Comparison of ENCODE assay signal across 10 cellular contexts in the genomic region with DNA sequence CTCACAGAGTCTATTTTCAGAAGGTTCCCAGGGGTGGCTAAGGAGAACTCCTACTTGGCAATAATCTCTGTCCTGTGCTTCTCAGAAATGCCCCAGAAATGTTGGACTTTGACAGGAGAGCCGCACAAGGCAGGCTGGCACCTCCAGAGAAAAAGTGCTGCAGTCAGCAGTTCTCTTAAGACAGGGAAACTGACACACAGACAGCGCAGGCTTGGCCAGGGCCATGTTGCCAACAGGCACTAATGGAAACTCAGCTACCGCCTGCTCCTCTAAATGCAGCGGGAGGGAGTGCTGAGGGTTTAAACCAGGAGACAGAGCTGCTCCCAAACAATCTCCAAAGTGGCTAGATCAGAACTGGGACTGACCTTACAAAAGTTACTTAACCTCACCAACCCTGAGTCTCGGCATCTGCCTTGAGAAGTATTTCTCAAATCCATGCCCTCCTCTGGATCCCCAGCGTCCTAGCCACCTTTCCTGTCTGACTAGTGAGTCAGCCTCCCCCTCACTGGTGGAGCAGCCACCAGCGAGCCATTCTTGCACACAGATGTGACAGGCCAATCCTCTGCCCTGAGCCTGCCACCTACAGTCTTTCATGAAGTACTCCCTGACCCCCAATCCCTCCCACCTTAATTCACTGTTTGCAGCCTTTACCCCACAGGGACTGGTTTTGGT.
DNase-seq lines count a peak whose midpoint lies in the region; ATAC-seq, FAIRE-seq and TF ChIP-seq lines count a peak whose summit lies in the region.
"Had no signal": no experiment of that assay in that cellular context is flagged by ENCODE, and none has a peak within 500 bp of the region (broad histone marks: within the 10 kb centered on the region; RNA-seq: fewer than 3 reads in every experiment).

No MANE protein-coding gene starts in this region.

- no peaks in the 10 kb centered on the region; the same call in 1 of the 2 replicates for H3K79me1 ChIP-seq in H1 (ENCODE audit: low read depth, low read length)

- no peaks in the 10 kb centered on the region for H3K27me3 ChIP-seq in H1 (replicated peaks in 1 of 4; ENCODE audit: control insufficient read depth in 3 of 4, extremely low read depth in 1 of 4, insufficient read depth in 3 of 4, low read length in 3 of 4)

- H3K27me3 Mint-ChIP-seq in osteocyte (ENCODE audit: unreplicated experiment), result no peaks in the 10 kb centered on the region
- H3K27me3 Mint-ChIP-seq in activated T-helper 2 cell treated with anti-CD3 and anti-CD28 coated beads, Interferon-gamma antibody, Interleukin-2, Interleukin-4, amounts not matched to agents 10 μg/mL and 5 μg/mL and 100 μg/mL, durations not matched to agents 14 hours and 24 hours and 36 hours (ENCODE audit: low read depth), result no peaks in the 10 kb centered on the region

- TF ChIP-seq EP300 in H1 (IDR thresholded peaks at IDR 0.05; ENCODE audit: borderline replicate concordance in 1 of 2, low read depth in 2 of 2, low read length in 2 of 2), result no peak

- WGBS in H1 (ENCODE audit: extremely low coverage in 1 of 2, insufficient coverage in 1 of 2, insufficient read length in 1 of 2, insufficient replicate concordance in 2 of 2, low coverage in 1 of 2, low lambda C conversion rate in 2 of 2, missing lambda C conversion rate in 1 of 2), 2 experiments, result 86% methylated on average over 7 of the region's 7 CpGs; no CpG with 5 or more reads in 1 of the 2 experiments

- H3K4me3 Mint-ChIP-seq in osteocyte (ENCODE audit: unreplicated experiment), result no peak overlapping the region
- H3K4me3 Mint-ChIP-seq in activated T-helper 2 cell treated with anti-CD3 and anti-CD28 coated beads, Interferon-gamma antibody, Interleukin-2, Interleukin-4, amounts not matched to agents 10 μg/mL and 5 μg/mL and 100 μg/mL, durations not matched to agents 14 hours and 24 hours and 36 hours (ENCODE audit: low read depth), result no peak overlapping the region

- no peak overlapping the region for H3K9ac ChIP-seq in H1 (replicated peaks in 1 of 4; ENCODE audit: extremely low read depth in 1 of 4, low read depth in 3 of 4, low read length in 3 of 4)

- no peak overlapping the region for H3K4me2 ChIP-seq in H1 (ENCODE audit: insufficient read depth in 1 of 2, low read depth in 2 of 2, low read length in 2 of 2)

- no peak overlapping the region for H2AK5ac ChIP-seq in H1 (ENCODE audit: low read depth, low read length)

- H2AFZ ChIP-seq in H1 (ENCODE audit: low read length), result no peak overlapping the region

- peaks cover 16 to 67% (median 42%) of the 10 kb centered on the region in 4 experiments for H3K36me3 ChIP-seq in H1 (ENCODE audit: control insufficient read depth in 2 of 4, insufficient read depth in 4 of 4, low read length in 3 of 4)

- TF ChIP-seq RAD21 in H1 (IDR thresholded peaks at IDR 0.05 in 1 of 2, conservative IDR thresholded peaks at IDR 0.05 in 1 of 2; ENCODE audit: low read depth in 2 of 2, low read length in 2 of 2), result no peak

- peaks cover 23% of the 10 kb centered on the region for H3K36me3 Mint-ChIP-seq in osteocyte (ENCODE audit: unreplicated experiment)
- peaks cover 83% of the 10 kb centered on the region for H3K36me3 Mint-ChIP-seq in activated T-helper 2 cell treated with anti-CD3 and anti-CD28 coated beads, Interferon-gamma antibody, Interleukin-2, Interleukin-4, amounts not matched to agents 10 μg/mL and 5 μg/mL and 100 μg/mL, durations not matched to agents 14 hours and 24 hours and 36 hours (ENCODE audit: low read depth)

- no peak for ATAC-seq in HG03378 (IDR thresholded peaks at IDR 0.05; ENCODE audit: unreplicated experiment)

- POLR2A ChIA-PET in H1 (lab: Charles Lee; ENCODE audit: partially characterized antibody), result no interaction called here

- peaks cover 54% of the 10 kb centered on the region for H3K4me1 Mint-ChIP-seq in osteocyte (ENCODE audit: unreplicated experiment)
- peaks cover 26% of the 10 kb centered on the region for H3K4me1 Mint-ChIP-seq in activated T-helper 2 cell treated with anti-CD3 and anti-CD28 coated beads, Interferon-gamma antibody, Interleukin-2, Interleukin-4, amounts not matched to agents 10 μg/mL and 5 μg/mL and 100 μg/mL, durations not matched to agents 14 hours and 24 hours and 36 hours (ENCODE audit: low read depth)

- no peak overlapping the region for H4K91ac ChIP-seq in H1 (replicated peaks; ENCODE audit: insufficient read length, low read length)

- H3K14ac ChIP-seq in H1 (ENCODE audit: insufficient read length), result no peak overlapping the region

- no peak overlapping the region for H2BK20ac ChIP-seq in H1 (ENCODE audit: low read length)

- no peaks in the 10 kb centered on the region for H3K23me2 ChIP-seq in H1 (ENCODE audit: low read depth, low read length)

- H2BK5ac ChIP-seq in H1 (ENCODE audit: low read depth, low read length), result no peak overlapping the region

- H3K4ac ChIP-seq in H1 (replicated peaks; ENCODE audit: insufficient read length, low read depth, low read length), result no peak overlapping the region

- no peak overlapping the region for H3K4me3 ChIP-seq in H1 (ENCODE audit: extremely low read depth in 1 of 4, insufficient read depth in 2 of 4, low read depth in 3 of 4, low read length in 4 of 4)

- no peak overlapping the region for H3K23ac ChIP-seq in H1 (ENCODE audit: insufficient read length)

- DNase-seq in Daoy (ENCODE audit: low read depth) (peak; percentile 92), RPMI7951 (ENCODE audit: low read depth) (peak; percentile 83), H1 (ENCODE audit: low read depth in 1 of 2, low spot score in 2 of 2) (no peak), osteocyte (ENCODE audit: extremely low spot score, unreplicated experiment) (no peak), RPMI8226 (no peak), NCI-H510A treated with DMSO at 0.1 percent for 48 hours (lab: John Stamatoyannopoulos, UW) (no peak)
- DNase-seq in activated T-helper 2 cell treated with anti-CD3 and anti-CD28 coated beads, Interferon-gamma antibody, Interleukin-2, Interleukin-4, amounts not matched to agents 10 μg/mL and 5 μg/mL and 100 μg/mL, durations not matched to agents 14 hours and 24 hours and 36 hours (ENCODE audit: low spot score), result no peak
- DNase-seq: NCI-H524 treated with DMSO at 0.1 percent for 48 hours had no signal

- no peak overlapping the region for H3K27ac ChIP-seq in H1 (ENCODE audit: low read depth, low read length)

- H3K9me3 ChIP-seq in H1 (ENCODE audit: insufficient read depth in 2 of 2, low read depth in 1 of 2, low read length in 1 of 2), result no peaks in the 10 kb centered on the region

- H3K56ac ChIP-seq in H1 (replicated peaks; ENCODE audit: insufficient read length, low read depth, low read length), result no peak overlapping the region

- no peak overlapping the region for H2BK15ac ChIP-seq in H1 (ENCODE audit: low read length)

- peak overlapping the region; percentile 92 for H3K27ac Mint-ChIP-seq in osteocyte (ENCODE audit: unreplicated experiment)
- H3K27ac Mint-ChIP-seq in activated T-helper 2 cell treated with anti-CD3 and anti-CD28 coated beads, Interferon-gamma antibody, Interleukin-2, Interleukin-4, amounts not matched to agents 10 μg/mL and 5 μg/mL and 100 μg/mL, durations not matched to agents 14 hours and 24 hours and 36 hours, result no peak overlapping the region

- intact Hi-C loops in activated T-helper 2 cell treated with anti-CD3 and anti-CD28 coated beads, Interferon-gamma antibody, Interleukin-2, Interleukin-4, amounts not matched to agents 10 μg/mL and 5 μg/mL and 100 μg/mL, durations not matched to agents 14 hours and 24 hours and 36 hours (cut with micrococcal nuclease), result no loop called here

- TF ChIP-seq CTCF in H1 (IDR thresholded peaks at IDR 0.05; ENCODE audit: control extremely low read depth in 1 of 3, insufficient read depth in 1 of 3, low read depth in 1 of 3, low read length in 3 of 3), result no peak
- no peak for TF ChIP-seq CTCF in osteocyte (IDR thresholded peaks at IDR 0.05)

- H3K9me3 Mint-ChIP-seq in osteocyte (ENCODE audit: unreplicated experiment), result no peaks in the 10 kb centered on the region
- no peaks in the 10 kb centered on the region for H3K9me3 Mint-ChIP-seq in activated T-helper 2 cell treated with anti-CD3 and anti-CD28 coated beads, Interferon-gamma antibody, Interleukin-2, Interleukin-4, amounts not matched to agents 10 μg/mL and 5 μg/mL and 100 μg/mL, durations not matched to agents 14 hours and 24 hours and 36 hours

- no peak overlapping the region for H4K5ac ChIP-seq in H1 (ENCODE audit: insufficient read length, low read depth, low read length)

- no peak for FAIRE-seq in H1 (lab: Jason Lieb, UNC)
- FAIRE-seq: endometrium had no signal

- CTCF ChIA-PET in H1 (lab: Charles Lee; ENCODE audit: partially characterized antibody), result interaction anchor here (2.1 kb wide), 1 partner anchor 45 kb away, joined by 4 read pairs; no protein-coding TSS in a partner anchor

- H3K4me1 ChIP-seq in H1 (replicated peaks in 1 of 4; ENCODE audit: control insufficient read depth in 3 of 4, insufficient read depth in 4 of 4, low read length in 3 of 4), result no peaks in the 10 kb centered on the region

- H3K79me2 ChIP-seq in H1 (ENCODE audit: control insufficient read depth in 1 of 2, insufficient read depth in 2 of 2, low read length in 2 of 2), result no peaks in the 10 kb centered on the region

- no peak for TF ChIP-seq POLR2A in H1 (IDR thresholded peaks at IDR 0.05; ENCODE audit: control extremely low read depth in 1 of 2, low read depth in 2 of 2, low read length in 2 of 2)

- no peak overlapping the region for H3K18ac ChIP-seq in H1 (ENCODE audit: extremely low read depth, low read length)

- H2BK12ac ChIP-seq in H1 (ENCODE audit: low read depth, low read length), result no peak overlapping the region

- no peak overlapping the region for H2BK120ac ChIP-seq in H1 (replicated peaks; ENCODE audit: low read depth, low read length)

- no peaks in the 10 kb centered on the region for H4K20me1 ChIP-seq in H1 (replicated peaks in 1 of 2; ENCODE audit: control insufficient read depth in 1 of 2, insufficient read depth in 2 of 2, low read length in 2 of 2)

- H4K8ac ChIP-seq in H1 (ENCODE audit: extremely low read depth, insufficient read depth, low read length), result no peak overlapping the region

TF ChIP-seq in H1, 55 proteins besides CTCF, POLR2A, EP300 and RAD21:
- TF ChIP-seq MAFK (IDR thresholded peaks at IDR 0.05; ENCODE audit: low read depth, low read length) (peak; percentile 42), SAP30 (IDR thresholded peaks at IDR 0.05; ENCODE audit: insufficient read depth, insufficient replicate concordance, low read length) (no peak)

Comparison
In these comparisons a context has a peak if more than half of its experiments do, and no peak if none do; other contexts are left out.
1. DNase-seq: peak in Daoy (single experiment) and RPMI7951 (single experiment); none in H1 (0 of 2), osteocyte (single experiment), RPMI8226 (single experiment), activated T-helper 2 cell treated with anti-CD3 and anti-CD28 coated beads, Interferon-gamma antibody, Interleukin-2, Interleukin-4, amounts not matched to agents 10 μg/mL and 5 μg/mL and 100 μg/mL, durations not matched to agents 14 hours and 24 hours and 36 hours (single experiment) and NCI-H510A treated with DMSO at 0.1 percent for 48 hours (single experiment).